13 cellular contexts compared by ENCODE assay signal in genomic region chr6:149728499-149729234, GRCh38. TPM values are rescaled to one million over a fixed set of nuclear protein-coding genes. Genes with fewer than 3 reads are reported as not detected.
DNase-seq lines count a peak whose midpoint lies in the region; ATAC-seq and TF ChIP-seq lines count a peak whose summit lies in the region.
"Had no signal": no experiment of that assay in that cellular context is flagged by ENCODE, and none has a peak within 500 bp of the region (broad histone marks: within the 10 kb centered on the region; RNA-seq: fewer than 3 reads in every experiment).

No MANE protein-coding gene starts in this region.

- H3K27ac ChIP-seq in CD8-positive, alpha-beta T cell (ENCODE audit: low read depth, low read length), result no peak overlapping the region
- H3K27ac ChIP-seq: right lobe of liver, SK-N-MC had no signal

- H3K9me3 Mint-ChIP-seq in CD8-positive, alpha-beta T cell, result no peaks in the 10 kb centered on the region
- H3K9me3 Mint-ChIP-seq in activated T-helper 1 cell treated with anti-CD3 and anti-CD28 coated beads, Interleukin-12 subunit alpha, Interleukin-12 subunit beta, Interleukin-2, Interleukin-4 antibody, amounts not matched to agents 30 ng/mL and 10 ng/mL and 1 ng/mL, durations not matched to agents 14 hours and 24 hours and 36 hours, result no peaks in the 10 kb centered on the region
- no peaks in the 10 kb centered on the region for H3K9me3 Mint-ChIP-seq in naive thymus-derived CD8-positive, alpha-beta T cell

- H3K27me3 ChIP-seq in CD8-positive, alpha-beta T cell (ENCODE audit: insufficient read depth, low read length), result no peaks in the 10 kb centered on the region
- H3K27me3 ChIP-seq: right lobe of liver, stomach had no signal

- CTCF ChIA-PET in CD8-positive, alpha-beta T cell (lab: Charles Lee), result interaction anchor here (0.6 to 1.2 kb wide), 2 partner anchors 19 to 214 kb away, joined by 3 read pairs; no protein-coding TSS in a partner anchor

- peak overlapping the region; percentile 9 for H3K4me3 Mint-ChIP-seq in CD8-positive, alpha-beta T cell
- H3K4me3 Mint-ChIP-seq in activated T-helper 1 cell treated with anti-CD3 and anti-CD28 coated beads, Interleukin-12 subunit alpha, Interleukin-12 subunit beta, Interleukin-2, Interleukin-4 antibody, amounts not matched to agents 30 ng/mL and 10 ng/mL and 1 ng/mL, durations not matched to agents 14 hours and 24 hours and 36 hours, result peak overlapping the region; percentile 56
- H3K4me3 Mint-ChIP-seq in naive thymus-derived CD8-positive, alpha-beta T cell, result peak overlapping the region in 9 of 10 donors; percentile 29 to 82 (median 56)

- POLR2A ChIA-PET in CD8-positive, alpha-beta T cell (lab: Charles Lee), result interaction anchor here (1.5 kb wide), 1 partner anchor 11 kb away, joined by 3 read pairs; the partner anchor contains the start of gene LATS1
- POLR2A ChIA-PET in naive thymus-derived CD8-positive, alpha-beta T cell (lab: Charles Lee), result interaction anchor here (0.6 to 1.7 kb wide), 2 partner anchors 11 to 17 kb away, joined by 3 to 7 read pairs; partner anchors contain the start of gene LATS1

- H3K27me3 Mint-ChIP-seq in CD8-positive, alpha-beta T cell (ENCODE audit: low read depth), result no peaks in the 10 kb centered on the region
- no peaks in the 10 kb centered on the region for H3K27me3 Mint-ChIP-seq in activated T-helper 1 cell treated with anti-CD3 and anti-CD28 coated beads, Interleukin-12 subunit alpha, Interleukin-12 subunit beta, Interleukin-2, Interleukin-4 antibody, amounts not matched to agents 30 ng/mL and 10 ng/mL and 1 ng/mL, durations not matched to agents 14 hours and 24 hours and 36 hours (ENCODE audit: insufficient read depth)
- H3K27me3 Mint-ChIP-seq in naive thymus-derived CD8-positive, alpha-beta T cell, result no peaks in the 10 kb centered on the region

- no peak overlapping the region for H3K4me3 ChIP-seq in CD8-positive, alpha-beta T cell (ENCODE audit: low read depth, low read length)
- H3K4me3 ChIP-seq: right lobe of liver, SK-N-MC, stomach had no signal

- no peaks in the 10 kb centered on the region for H3K9me3 ChIP-seq in CD8-positive, alpha-beta T cell (ENCODE audit: low read length)
- H3K9me3 ChIP-seq: right lobe of liver, stomach had no signal

- ATAC-seq in CD8-positive, alpha-beta T cell, result no peak
- no peak for ATAC-seq in naive thymus-derived CD8-positive, alpha-beta T cell
- ATAC-seq: left cardiac atrium had no signal

- TF ChIP-seq CTCF in CD8-positive, alpha-beta T cell (IDR thresholded peaks at IDR 0.05), result no peak

- peaks cover 17% of the 10 kb centered on the region for H3K4me1 Mint-ChIP-seq in CD8-positive, alpha-beta T cell (ENCODE audit: low read depth)
- H3K4me1 Mint-ChIP-seq in activated T-helper 1 cell treated with anti-CD3 and anti-CD28 coated beads, Interleukin-12 subunit alpha, Interleukin-12 subunit beta, Interleukin-2, Interleukin-4 antibody, amounts not matched to agents 30 ng/mL and 10 ng/mL and 1 ng/mL, durations not matched to agents 14 hours and 24 hours and 36 hours (ENCODE audit: low read depth), result peaks cover 27% of the 10 kb centered on the region
- H3K4me1 Mint-ChIP-seq in naive thymus-derived CD8-positive, alpha-beta T cell, result peaks cover 8 to 28% (median 21%) of the 10 kb centered on the region in 4 donors

- H3K4me1 ChIP-seq in CD8-positive, alpha-beta T cell (ENCODE audit: insufficient read depth, low read length), result peaks cover 14% of the 10 kb centered on the region
- H3K4me1 ChIP-seq: right lobe of liver had no signal

- intact Hi-C loops in CD8-positive, alpha-beta T cell (cut with DNase I, micrococcal nuclease), result loop anchor here in 1 of 2 experiments (10.0 kb wide), 1 partner anchor 196 kb away; the partner anchor contains the start of gene RAET1G
- intact Hi-C loops in activated T-helper 1 cell treated with anti-CD3 and anti-CD28 coated beads, Interleukin-12 subunit alpha, Interleukin-12 subunit beta, Interleukin-2, Interleukin-4 antibody, amounts not matched to agents 30 ng/mL and 10 ng/mL and 1 ng/mL, durations not matched to agents 14 hours and 24 hours and 36 hours (cut with micrococcal nuclease), result no loop called here

- DNase-seq in CD8-positive, alpha-beta T cell, result peak in 1 of 7 experiments; percentile 45
- peak in 75 of 76 experiments; percentile 25 to 91 (median 75) for DNase-seq in HUDEP-2 (lab: John Stamatoyannopoulos, UW; ENCODE audit: unreplicated experiment in 76 of 76)
- DNase-seq in activated T-helper 1 cell treated with anti-CD3 and anti-CD28 coated beads, Interleukin-12 subunit alpha, Interleukin-12 subunit beta, Interleukin-2, Interleukin-4 antibody, amounts not matched to agents 30 ng/mL and 10 ng/mL and 1 ng/mL, durations not matched to agents 14 hours and 24 hours and 36 hours (ENCODE audit: low spot score), result no peak
- DNase-seq in naive thymus-derived CD8-positive, alpha-beta T cell, result no peak
- DNase-seq in KG1 (lab: John Stamatoyannopoulos, UW), result no peak
- no peak for DNase-seq in CD1c-positive myeloid dendritic cell (ENCODE audit: extremely low spot score)
- no peak for DNase-seq in activated CD4-positive, CD25-positive, alpha-beta regulatory T cell (lab: John Stamatoyannopoulos, UW)
- DNase-seq: activated CD4-positive, alpha-beta T cell treated with anti-CD3 and anti-CD28 coated beads for 48 hours; GOT3; left cardiac atrium; right lobe of liver; stomach had no signal

- H3K27ac Mint-ChIP-seq in CD8-positive, alpha-beta T cell, result peak overlapping the region; percentile 80
- H3K27ac Mint-ChIP-seq in activated T-helper 1 cell treated with anti-CD3 and anti-CD28 coated beads, Interleukin-12 subunit alpha, Interleukin-12 subunit beta, Interleukin-2, Interleukin-4 antibody, amounts not matched to agents 30 ng/mL and 10 ng/mL and 1 ng/mL, durations not matched to agents 14 hours and 24 hours and 36 hours, result peak overlapping the region; percentile 61
- H3K27ac Mint-ChIP-seq in naive thymus-derived CD8-positive, alpha-beta T cell, result peak overlapping the region; percentile 76 to 93 (median 88)

- peaks cover 28% of the 10 kb centered on the region for H3K36me3 ChIP-seq in CD8-positive, alpha-beta T cell (ENCODE audit: insufficient read depth, low read length)

- peaks cover 54% of the 10 kb centered on the region for H3K36me3 Mint-ChIP-seq in CD8-positive, alpha-beta T cell
- peaks cover 25% of the 10 kb centered on the region for H3K36me3 Mint-ChIP-seq in activated T-helper 1 cell treated with anti-CD3 and anti-CD28 coated beads, Interleukin-12 subunit alpha, Interleukin-12 subunit beta, Interleukin-2, Interleukin-4 antibody, amounts not matched to agents 30 ng/mL and 10 ng/mL and 1 ng/mL, durations not matched to agents 14 hours and 24 hours and 36 hours (ENCODE audit: low read depth)
- peaks cover 4 to 82% (median 12%) of the 10 kb centered on the region in 3 donors for H3K36me3 Mint-ChIP-seq in naive thymus-derived CD8-positive, alpha-beta T cell

RNA-seq across cellular contexts. Expression of gene LATS1, which starts 10.8 kb away (rescaled TPM):
- 10 to 100 TPM; 37.2 to 39.1 TPM for total RNA-seq in CD8-positive, alpha-beta T cell
- total RNA-seq in activated T-helper 1 cell treated with anti-CD3 and anti-CD28 coated beads, Interleukin-12 subunit alpha, Interleukin-12 subunit beta, Interleukin-2, Interleukin-4 antibody, amounts not matched to agents 30 ng/mL and 10 ng/mL and 1 ng/mL, durations not matched to agents 14 hours and 24 hours and 36 hours, result 33.1 and 34.0 TPM in 2 replicates
- total RNA-seq in naive thymus-derived CD8-positive, alpha-beta T cell, result 10 to 100 TPM; 45.1 to 55.7 TPM
- polyA plus RNA-seq in naive thymus-derived CD8-positive, alpha-beta T cell, result 10 to 100 TPM in 2 of 3 donors, 1 to 10 TPM in 1; 6.8 to 14.2 (median 14.1) TPM

RNA-seq across cellular contexts. Expression of gene NUP43, which starts 17.7 kb away (rescaled TPM):
- total RNA-seq in CD8-positive, alpha-beta T cell, result 10 to 100 TPM in 1 of 2 experiments, 1 to 10 TPM in 1; 9.7 to 10.3 TPM
- total RNA-seq in activated T-helper 1 cell treated with anti-CD3 and anti-CD28 coated beads, Interleukin-12 subunit alpha, Interleukin-12 subunit beta, Interleukin-2, Interleukin-4 antibody, amounts not matched to agents 30 ng/mL and 10 ng/mL and 1 ng/mL, durations not matched to agents 14 hours and 24 hours and 36 hours, result 81.3 and 90.5 TPM in 2 replicates
- total RNA-seq in naive thymus-derived CD8-positive, alpha-beta T cell, result 10 to 100 TPM; 62.0 to 66.1 TPM
- polyA plus RNA-seq in naive thymus-derived CD8-positive, alpha-beta T cell, result 1 to 10 TPM; 2.4 to 6.3 (median 5.9) TPM

RNA-seq across cellular contexts. Expression of gene PCMT1, which starts 20.9 kb away (rescaled TPM):
- total RNA-seq in CD8-positive, alpha-beta T cell, result 10 to 100 TPM; 14.7 to 17.3 TPM
- 88.8 and 92.3 TPM in 2 replicates for total RNA-seq in activated T-helper 1 cell treated with anti-CD3 and anti-CD28 coated beads, Interleukin-12 subunit alpha, Interleukin-12 subunit beta, Interleukin-2, Interleukin-4 antibody, amounts not matched to agents 30 ng/mL and 10 ng/mL and 1 ng/mL, durations not matched to agents 14 hours and 24 hours and 36 hours
- 10 to 100 TPM; 53.4 to 54.8 TPM for total RNA-seq in naive thymus-derived CD8-positive, alpha-beta T cell
- polyA plus RNA-seq in naive thymus-derived CD8-positive, alpha-beta T cell, result 100 to 1,000 TPM; 141 to 148 (median 145) TPM

Comparison
In these comparisons a context has a peak if more than half of its experiments do, and no peak if none do; other contexts are left out.
1. DNase-seq: peak in HUDEP-2 (75 of 76); none in activated T-helper 1 cell treated with anti-CD3 and anti-CD28 coated beads, Interleukin-12 subunit alpha, Interleukin-12 subunit beta, Interleukin-2, Interleukin-4 antibody, amounts not matched to agents 30 ng/mL and 10 ng/mL and 1 ng/mL, durations not matched to agents 14 hours and 24 hours and 36 hours (single experiment), naive thymus-derived CD8-positive, alpha-beta T cell (0 of 10), KG1 (single experiment), CD1c-positive myeloid dendritic cell (single experiment) and activated CD4-positive, CD25-positive, alpha-beta regulatory T cell (0 of 4).
2. Peak in every context shown above with its lines, with median percentiles within 50 percentile points of each other: H3K27ac Mint-ChIP-seq and H3K4me3 Mint-ChIP-seq.